In the genomic region with DNA sequence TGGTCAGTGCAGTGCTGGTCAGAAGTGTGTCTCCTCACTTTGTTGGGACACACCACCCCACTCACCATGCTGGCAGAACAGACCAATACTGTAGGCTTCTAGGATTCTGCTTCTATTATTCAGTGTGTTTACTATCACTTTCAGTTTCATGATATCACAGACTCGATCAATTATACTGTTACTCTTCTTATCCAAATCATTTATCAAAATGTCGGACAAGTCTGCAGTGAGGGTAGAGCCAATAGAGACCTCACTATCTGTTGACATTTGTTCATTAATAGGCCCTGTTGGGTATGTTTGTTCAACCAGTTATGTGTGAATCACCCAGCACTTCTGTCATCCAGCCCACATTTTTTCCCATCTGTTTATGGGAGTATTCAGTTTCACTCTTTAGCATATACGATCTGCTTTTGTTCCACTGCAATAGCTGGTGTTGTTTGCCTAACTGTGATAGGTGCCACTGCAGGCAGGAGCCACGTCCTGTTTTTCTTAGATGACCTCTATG, we compare ENCODE assay signal across 9 cellular contexts.
DNase-seq lines count a peak whose midpoint lies in the region; ATAC-seq and TF ChIP-seq lines count a peak whose summit lies in the region.
"Had no signal": no experiment of that assay in that cellular context is flagged by ENCODE, and none has a peak within 500 bp of the region (broad histone marks: within the 10 kb centered on the region; RNA-seq: fewer than 3 reads in every experiment).

No MANE protein-coding gene starts in this region.

- no peak overlapping the region for H3K9ac ChIP-seq in neural progenitor cell

- H3K36me3 Mint-ChIP-seq in chondrocyte (ENCODE audit: low read depth) (peaks cover 2% of the 10 kb centered on the region), nephron progenitor cell (ENCODE audit: low read depth) (peaks cover 13% of the 10 kb centered on the region), neural progenitor cell (no peaks in the 10 kb centered on the region)

- no peaks in the 10 kb centered on the region for H4K20me1 ChIP-seq in neural progenitor cell (ENCODE audit: low read depth)

- H3F3A ChIP-seq in neural progenitor cell (ENCODE audit: low read depth) = no peaks in the 10 kb centered on the region

- peak overlapping the region; percentile 43 for H3K27ac Mint-ChIP-seq in chondrocyte (ENCODE audit: unreplicated experiment)
- H3K27ac Mint-ChIP-seq in nephron progenitor cell = peak overlapping the region; percentile 7
- no peak overlapping the region for H3K27ac Mint-ChIP-seq in neural progenitor cell

- H3K9me3 ChIP-seq in neural progenitor cell (ENCODE audit: low read depth) = peaks cover 9% of the 10 kb centered on the region

- H3K4me1 ChIP-seq in neural progenitor cell = peaks cover 4% of the 10 kb centered on the region

- peak overlapping the region; percentile 46 for H3K4me3 Mint-ChIP-seq in chondrocyte (ENCODE audit: unreplicated experiment)
- H3K4me3 Mint-ChIP-seq in nephron progenitor cell = no peak overlapping the region
- no peak overlapping the region for H3K4me3 Mint-ChIP-seq in neural progenitor cell

- H3K27me3 Mint-ChIP-seq in chondrocyte (ENCODE audit: low read depth) = no peaks in the 10 kb centered on the region
- peaks cover 13% of the 10 kb centered on the region for H3K27me3 Mint-ChIP-seq in nephron progenitor cell (ENCODE audit: low read depth, poor library complexity)
- H3K27me3 Mint-ChIP-seq in neural progenitor cell (ENCODE audit: insufficient read depth, low read depth) = no peaks in the 10 kb centered on the region

- no peaks in the 10 kb centered on the region for H3K27me3 ChIP-seq in neural progenitor cell

- H3K9me3 Mint-ChIP-seq in chondrocyte (ENCODE audit: low read depth) = peaks cover 14% of the 10 kb centered on the region
- H3K9me3 Mint-ChIP-seq in nephron progenitor cell = peaks cover 65% of the 10 kb centered on the region
- H3K9me3 Mint-ChIP-seq in neural progenitor cell = peaks cover 9% of the 10 kb centered on the region

- ATAC-seq in GM19035 (IDR thresholded peaks at IDR 0.05; ENCODE audit: unreplicated experiment) = no peak

- no peak for TF ChIP-seq CTCF in chondrocyte (IDR thresholded peaks at IDR 0.05)
- no peak for TF ChIP-seq CTCF in nephron progenitor cell (IDR thresholded peaks at IDR 0.05)
- no peak for TF ChIP-seq CTCF in neural progenitor cell (IDR thresholded peaks at IDR 0.05)

- DNase-seq in NCI-H1092 treated with DMSO at 0.1 percent for 48 hours (lab: John Stamatoyannopoulos, UW) (peak; percentile 10), NCI-H1092 (lab: John Stamatoyannopoulos, UW) (no peak), NCI-H526 treated with DMSO at 0.1 percent for 48 hours (lab: John Stamatoyannopoulos, UW) (peak; percentile 79), chondrocyte (ENCODE audit: low spot score) (no peak), nephron progenitor cell (no peak), neural progenitor cell (ENCODE audit: low spot score) (no peak), NOMO-1 treated with dmso at 0.1 percent for 144 hours (lab: John Stamatoyannopoulos, UW; ENCODE audit: unreplicated experiment) (no peak)

- H3K4me3 ChIP-seq in neural progenitor cell = no peak overlapping the region

- H3K4me1 Mint-ChIP-seq in chondrocyte (ENCODE audit: low read depth) (peaks cover 10% of the 10 kb centered on the region), nephron progenitor cell (peaks cover 36% of the 10 kb centered on the region), neural progenitor cell (peaks cover 16% of the 10 kb centered on the region)

- H3K27ac ChIP-seq in neural progenitor cell = no peak overlapping the region
- H3K27ac ChIP-seq: 22Rv1 had no signal

- no peak overlapping the region for H2AFZ ChIP-seq in neural progenitor cell (replicated peaks)

- no peak overlapping the region for H3K4me2 ChIP-seq in neural progenitor cell

- no peaks in the 10 kb centered on the region for H3K79me2 ChIP-seq in neural progenitor cell (ENCODE audit: low read depth)

- H3K36me3 ChIP-seq in neural progenitor cell = peaks cover 8% of the 10 kb centered on the region

Comparison
In these comparisons a context has a peak if more than half of its experiments do, and no peak if none do; other contexts are left out.
1. DNase-seq: peak in NCI-H1092 treated with DMSO at 0.1 percent for 48 hours (single experiment) and NCI-H526 treated with DMSO at 0.1 percent for 48 hours (single experiment); none in NCI-H1092 (single experiment), chondrocyte (single experiment), nephron progenitor cell (single experiment), neural progenitor cell (single experiment) and NOMO-1 treated with dmso at 0.1 percent for 144 hours (single experiment).